9 cellular contexts compared by ENCODE assay signal in the genomic region with DNA sequence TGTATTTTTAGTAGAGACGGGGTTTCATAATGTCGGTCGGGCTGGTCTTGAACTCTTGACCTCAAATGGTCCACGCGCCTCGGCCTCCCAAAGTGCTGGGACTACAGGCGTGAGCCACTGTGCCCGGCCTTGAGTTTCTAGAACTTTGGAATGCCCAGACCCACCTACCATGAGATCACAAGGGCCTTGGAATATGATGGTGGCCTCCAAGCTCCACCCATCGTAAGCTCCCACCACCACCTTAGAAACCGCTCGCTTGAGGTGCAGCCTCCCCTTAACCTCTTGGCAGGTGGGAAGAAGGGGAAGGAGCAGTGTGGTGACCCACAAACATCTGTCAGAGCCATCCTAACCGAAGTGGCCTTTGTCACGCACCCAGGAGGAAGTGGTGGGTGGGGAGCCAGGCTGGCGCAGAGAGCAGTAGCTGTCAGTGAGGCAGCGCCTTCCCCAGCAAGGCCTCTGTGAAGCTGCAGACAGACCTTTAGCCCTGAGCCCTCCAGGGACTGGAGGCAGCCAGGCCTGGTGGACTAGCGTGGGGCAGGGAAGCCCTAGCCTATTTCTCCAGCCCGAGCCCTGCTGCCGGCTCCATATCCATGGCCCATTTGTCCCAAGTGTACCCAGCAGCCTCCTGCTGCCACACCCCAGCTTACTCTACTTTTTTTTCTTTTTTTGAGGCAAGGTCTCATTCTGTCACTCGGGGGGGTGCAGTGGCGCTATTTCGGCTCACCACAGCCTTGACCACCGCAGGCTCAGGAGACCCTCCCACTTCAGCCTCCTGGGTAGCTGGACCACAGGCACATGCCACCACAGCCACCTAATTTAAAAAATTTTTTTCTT. TPM values are rescaled to one million over a fixed set of nuclear protein-coding genes. Genes with fewer than 3 reads are reported as not detected.
DNase-seq lines count a peak whose midpoint lies in the region; ATAC-seq and TF ChIP-seq lines count a peak whose summit lies in the region.
"Had no signal": no experiment of that assay in that cellular context is flagged by ENCODE, and none has a peak within 500 bp of the region (broad histone marks: within the 10 kb centered on the region; RNA-seq: fewer than 3 reads in every experiment).

No MANE protein-coding gene starts in this region.

- DNase-seq in NK-92 treated with Interleukin-12 subunit alpha and Interleukin-12 subunit beta, amount 100 ng/mL, for 24 hours (lab: John Stamatoyannopoulos, UW): peak; percentile 90
- DNase-seq in NK-92 (lab: John Stamatoyannopoulos, UW; ENCODE audit: unreplicated experiment) (no peak), cardiac septum (ENCODE audit: low spot score) (peak; percentile 82), nephron progenitor cell (no peak), NCI-H1694 (lab: John Stamatoyannopoulos, UW) (no peak)
- DNase-seq in activated CD4-positive, alpha-beta T cell treated with anti-CD3 and anti-CD28 coated beads for 4 hours: peak; percentile 75 to 82
- peak; percentile 84 for DNase-seq in stimulated activated CD8-positive, alpha-beta memory T cell treated with anti-CD3 and anti-CD28 coated beads, Interleukin-4, amount 100 ng/mL, for 24 hours (ENCODE audit: low read depth)

- no peak overlapping the region for H3K4me3 Mint-ChIP-seq in nephron progenitor cell
- H3K4me3 Mint-ChIP-seq: neural crest cell had no signal

- peaks cover 9% of the 10 kb centered on the region for H3K9me3 Mint-ChIP-seq in nephron progenitor cell
- H3K9me3 Mint-ChIP-seq: neural crest cell had no signal

- intact Hi-C loops in cardiac septum (cut with DNase I): no loop called here

- peaks cover 11% of the 10 kb centered on the region for H3K4me1 Mint-ChIP-seq in nephron progenitor cell
- H3K4me1 Mint-ChIP-seq: neural crest cell had no signal

- H3K36me3 Mint-ChIP-seq in nephron progenitor cell (ENCODE audit: low read depth): no peaks in the 10 kb centered on the region

- H3K27me3 Mint-ChIP-seq in nephron progenitor cell (ENCODE audit: low read depth, poor library complexity): peaks cover 14% of the 10 kb centered on the region

- no peak overlapping the region for H3K27ac Mint-ChIP-seq in nephron progenitor cell

- ATAC-seq in HG03460 (IDR thresholded peaks at IDR 0.05; ENCODE audit: unreplicated experiment): peak; percentile 87

- TF ChIP-seq CTCF in nephron progenitor cell (IDR thresholded peaks at IDR 0.05): no peak

RNA-seq across cellular contexts. Expression of a gene that starts 13.1 kb away (rescaled TPM):
- 27.3 TPM for total RNA-seq in cardiac septum

RNA-seq across cellular contexts. Expression of a gene that starts 13.8 kb away (rescaled TPM):
- total RNA-seq in cardiac septum: 2.9 TPM
- total RNA-seq: neural crest cell had no signal

RNA-seq across cellular contexts. Expression of a gene that starts 28.9 kb away (rescaled TPM):
- 23.1 TPM for total RNA-seq in cardiac septum

RNA-seq across cellular contexts. Expression of a gene that starts 51.4 kb away (rescaled TPM):
- total RNA-seq in cardiac septum: 7.5 TPM

Comparison
In these comparisons a context has a peak if more than half of its experiments do, and no peak if none do; other contexts are left out.
1. DNase-seq: peak in NK-92 treated with Interleukin-12 subunit alpha and Interleukin-12 subunit beta, amount 100 ng/mL, for 24 hours (single experiment), activated CD4-positive, alpha-beta T cell treated with anti-CD3 and anti-CD28 coated beads for 4 hours (2 of 2), cardiac septum (single experiment) and stimulated activated CD8-positive, alpha-beta memory T cell treated with anti-CD3 and anti-CD28 coated beads, Interleukin-4, amount 100 ng/mL, for 24 hours (single experiment); none in NK-92 (single experiment), nephron progenitor cell (single experiment) and NCI-H1694 (single experiment).